In genomic region chr9:72839140-72839539, GRCh38 we compare ENCODE assay signal across 26 cellular contexts.
A peak's percentile ranks its signal among the peaks of the same experiment; 100 is the strongest.
DNase-seq lines count a peak whose midpoint lies in the region; ATAC-seq and TF ChIP-seq lines count a peak whose summit lies in the region.
"Had no signal": no experiment of that assay in that cellular context is flagged by ENCODE, and none has a peak within 500 bp of the region (broad histone marks: within the 10 kb centered on the region; RNA-seq: fewer than 3 reads in every experiment).

No MANE protein-coding gene starts in this region.

- no peaks in the 10 kb centered on the region for H4K20me1 ChIP-seq in smooth muscle cell (ENCODE audit: low read depth)

- H3K9me3 ChIP-seq in smooth muscle cell (replicated peaks; ENCODE audit: low read depth) = no peaks in the 10 kb centered on the region
- H3K9me3 ChIP-seq: Caco-2 had no signal

- CTCF ChIA-PET in GM10248 (lab: Yijun Ruan, JAX) = interaction anchor here (1.1 to 1.3 kb wide), 4 partner anchors 10 to 559 kb away, joined by 3 to 5 read pairs (median 4); no protein-coding TSS in a partner anchor

- H3K9ac ChIP-seq in smooth muscle cell (ENCODE audit: low read depth) = no peak overlapping the region

- no peaks in the 10 kb centered on the region for H3K36me3 ChIP-seq in smooth muscle cell (ENCODE audit: low read depth)
- H3K36me3 ChIP-seq: cardiac muscle cell, tibial artery had no signal

- no peak overlapping the region for H3K27ac ChIP-seq in smooth muscle cell (ENCODE audit: low read depth)
- H3K27ac ChIP-seq: cardiac muscle cell, tibial artery had no signal

- no peaks in the 10 kb centered on the region for H3F3A ChIP-seq in smooth muscle cell (ENCODE audit: low read depth)

- no peaks in the 10 kb centered on the region for H3K79me2 ChIP-seq in smooth muscle cell (ENCODE audit: low read depth)

- TF ChIP-seq CTCF in epithelial cell of esophagus (IDR thresholded peaks at IDR 0.05; ENCODE audit: insufficient read depth, low read depth, low read length, missing control alignments) (no peak), smooth muscle cell (IDR thresholded peaks at IDR 0.05; ENCODE audit: borderline replicate concordance, insufficient read depth, poor library complexity, severe bottlenecking) (no peak), GM10248 (IDR thresholded peaks at IDR 0.05; ENCODE audit: control extremely low read depth, extremely low read depth, low read depth, missing control alignments) (no peak)

- H3K4me2 ChIP-seq in smooth muscle cell = peak overlapping the region; percentile 0

- DNase-seq in HS-27A (ENCODE audit: low read depth) (peak; percentile 55), amniotic stem cell (lab: John Stamatoyannopoulos, UW) (peak; percentile 17), epithelial cell of esophagus (ENCODE audit: low read depth) (peak; percentile 29), smooth muscle cell (lab: John Stamatoyannopoulos, UW; ENCODE audit: unreplicated experiment) (no peak), GM10248 (ENCODE audit: extremely low spot score) (no peak)
- DNase-seq: activated CD4-positive, alpha-beta memory T cell treated with anti-CD3 and anti-CD28 coated beads, Interleukin-2, amount 10 ng/mL, durations not matched to agents 7 days and 5 days; activated CD8-positive, alpha-beta memory T cell treated with anti-CD3 and anti-CD28 coated beads, Interleukin-2, amount 50 U/mL, for 4 hours; activated naive CD4-positive, alpha-beta T cell treated with anti-CD3 and anti-CD28 coated beads, Interleukin-2, amount 50 U/mL, for 16 hours; Caco-2; cortex of kidney; effector memory CD8-positive, alpha-beta T cell; foreskin fibroblast; GDM1; Karpas-422; NCI-H1436 treated with DMSO at 0.1 percent for 48 hours; NCI-H2081 treated with DMSO at 0.1 percent for 48 hours; NCI-H774; posterior cingulate gyrus; right cardiac atrium; SHP77 treated with DMSO at 0.1 percent for 48 hours; stimulated activated CD4-positive, alpha-beta T cell treated with anti-CD3 and anti-CD28 coated beads, Interleukin-12 subunit alpha, Interleukin-12 subunit beta, amount 100 ng/mL, for 4 hours; stimulated activated CD4-positive, alpha-beta T cell treated with anti-CD3 and anti-CD28 coated beads, Interleukin-4, amount 100 ng/mL, for 24 hours; tibial artery had no signal

- H3K4me1 ChIP-seq in smooth muscle cell (ENCODE audit: low read depth) = peaks cover 9% of the 10 kb centered on the region
- H3K4me1 ChIP-seq: Caco-2 had no signal

- POLR2A ChIA-PET in GM10248 (lab: Yijun Ruan, JAX) = no interaction called here

- H3K4me3 ChIP-seq in epithelial cell of esophagus (ENCODE audit: low read length) (no peak overlapping the region), smooth muscle cell (no peak overlapping the region)
- H3K4me3 ChIP-seq: cardiac muscle cell, tibial artery had no signal

- WGBS in smooth muscle cell (ENCODE audit: low lambda C conversion rate) = 56% methylated on average over 3 of the region's 3 CpGs

- no peak overlapping the region for H2AFZ ChIP-seq in smooth muscle cell (ENCODE audit: low read depth)

- H3K27me3 ChIP-seq in smooth muscle cell (ENCODE audit: low read depth) = no peaks in the 10 kb centered on the region
- H3K27me3 ChIP-seq: cardiac muscle cell, tibial artery had no signal

- ATAC-seq in HG03442 (IDR thresholded peaks at IDR 0.05; ENCODE audit: unreplicated experiment) = no peak
- ATAC-seq in GM21529 (IDR thresholded peaks at IDR 0.05; ENCODE audit: unreplicated experiment) = no peak
- ATAC-seq: effector memory CD8-positive, alpha-beta T cell; right cardiac atrium had no signal

Comparison
In these comparisons a context has a peak if more than half of its experiments do, and no peak if none do; other contexts are left out.
1. DNase-seq: peak in HS-27A (single experiment), amniotic stem cell (single experiment) and epithelial cell of esophagus (single experiment); none in smooth muscle cell (single experiment) and GM10248 (single experiment).